ENCODE assay signal across 10 cellular contexts in genomic region chr15:39770748-39771689, GRCh38. TPM values are rescaled to one million over a fixed set of nuclear protein-coding genes. Genes with fewer than 3 reads are reported as not detected.
DNase-seq lines count a peak whose midpoint lies in the region; ATAC-seq and TF ChIP-seq lines count a peak whose summit lies in the region.
"Had no signal": no experiment of that assay in that cellular context is flagged by ENCODE, and none has a peak within 500 bp of the region (broad histone marks: within the 10 kb centered on the region; RNA-seq: fewer than 3 reads in every experiment).

No MANE protein-coding gene starts in this region.

- H3K4me1 ChIP-seq in hepatocyte (ENCODE audit: insufficient read depth) (no peaks in the 10 kb centered on the region), stomach smooth muscle (ENCODE audit: control insufficient read depth, insufficient read depth, low read length) (peaks cover 4% of the 10 kb centered on the region)

- no peaks in the 10 kb centered on the region for H4K20me1 ChIP-seq in hepatocyte (ENCODE audit: insufficient read depth, poor library complexity, severe bottlenecking)

- H3K9me3 ChIP-seq in hepatocyte (ENCODE audit: low read depth) (no peaks in the 10 kb centered on the region), stomach smooth muscle (ENCODE audit: control insufficient read depth in 2 of 2, low read length in 2 of 2) (no peaks in the 10 kb centered on the region)

- H3K4me3 ChIP-seq in hepatocyte (no peak overlapping the region), stomach smooth muscle (ENCODE audit: low read length in 2 of 2) (peak overlapping the region; percentile 33 to 59)

- ATAC-seq in GM21737 (IDR thresholded peaks at IDR 0.05; ENCODE audit: unreplicated experiment) = no peak

- no peaks in the 10 kb centered on the region for H3K79me2 ChIP-seq in hepatocyte

- H3K27ac ChIP-seq in hepatocyte (peak overlapping the region; percentile 50), stomach smooth muscle (ENCODE audit: low read length) (peak overlapping the region; percentile 73)
- H3K27ac ChIP-seq: VCaP had no signal

- H3K4me2 ChIP-seq in hepatocyte = peak overlapping the region; percentile 57

- H2AFZ ChIP-seq in hepatocyte = peak overlapping the region; percentile 44

- H3K27me3 ChIP-seq in hepatocyte (no peaks in the 10 kb centered on the region), stomach smooth muscle (ENCODE audit: control insufficient read depth in 1 of 2, insufficient read depth in 2 of 2, low read length in 2 of 2) (no peaks in the 10 kb centered on the region)

- H3K36me3 ChIP-seq in hepatocyte (replicated peaks; ENCODE audit: insufficient read depth, low read depth) (no peaks in the 10 kb centered on the region), stomach smooth muscle (ENCODE audit: control insufficient read depth in 2 of 2, insufficient read depth in 2 of 2, low read length in 2 of 2) (no peaks in the 10 kb centered on the region)

- H3K9me2 ChIP-seq in hepatocyte (replicated peaks; ENCODE audit: insufficient read depth) = no peaks in the 10 kb centered on the region

- peak; percentile 43 for DNase-seq in HS-5 (ENCODE audit: low read depth)
- DNase-seq in amniotic stem cell (lab: John Stamatoyannopoulos, UW) = peak; percentile 66
- DNase-seq in hepatocyte (ENCODE audit: low spot score) = no peak
- DNase-seq in NCI-H1436 (lab: John Stamatoyannopoulos, UW) = no peak
- no peak for DNase-seq in DMS53 (lab: John Stamatoyannopoulos, UW)
- no peak for DNase-seq in SIG-M5 treated with dmso at 0.1 percent for 504 hours (lab: John Stamatoyannopoulos, UW; ENCODE audit: unreplicated experiment)
- DNase-seq: caudate nucleus had no signal

- WGBS in hepatocyte (ENCODE audit: low lambda C conversion rate, missing lambda C conversion rate) = 74% methylated on average over 8 of the region's 8 CpGs

- TF ChIP-seq CTCF in hepatocyte (IDR thresholded peaks at IDR 0.05; ENCODE audit: poor library complexity) = no peak

- H3K9ac ChIP-seq in stomach smooth muscle (ENCODE audit: low read length in 2 of 2) = peak overlapping the region; percentile 58 to 73

RNA-seq across cellular contexts. Expression of gene FSIP1, which starts 11.6 kb away (rescaled TPM):
- total RNA-seq in hepatocyte = 0.56 and 0.60 TPM in 2 replicates
- 0.79 TPM in 1 of 2 replicates, not detected in the other for polyA plus RNA-seq in hepatocyte

Comparison
In these comparisons a context has a peak if more than half of its experiments do, and no peak if none do; other contexts are left out.
1. DNase-seq: peak in HS-5 (single experiment) and amniotic stem cell (single experiment); none in hepatocyte (single experiment), NCI-H1436 (single experiment), DMS53 (single experiment) and SIG-M5 treated with dmso at 0.1 percent for 504 hours (single experiment).